In genomic region chr3:194130807-194131589, GRCh38 we compare ENCODE assay signal across 1 cellular context.
A peak's percentile ranks its signal among the peaks of the same experiment; 100 is the strongest.
TF ChIP-seq lines count a peak whose summit lies in the region.

No MANE protein-coding gene starts in this region.

TF ChIP-seq in HEK293, 187 proteins besides CTCF, POLR2A, EP300 and RAD21 (continued from another document):
- TF ChIP-seq, protein P1, sequence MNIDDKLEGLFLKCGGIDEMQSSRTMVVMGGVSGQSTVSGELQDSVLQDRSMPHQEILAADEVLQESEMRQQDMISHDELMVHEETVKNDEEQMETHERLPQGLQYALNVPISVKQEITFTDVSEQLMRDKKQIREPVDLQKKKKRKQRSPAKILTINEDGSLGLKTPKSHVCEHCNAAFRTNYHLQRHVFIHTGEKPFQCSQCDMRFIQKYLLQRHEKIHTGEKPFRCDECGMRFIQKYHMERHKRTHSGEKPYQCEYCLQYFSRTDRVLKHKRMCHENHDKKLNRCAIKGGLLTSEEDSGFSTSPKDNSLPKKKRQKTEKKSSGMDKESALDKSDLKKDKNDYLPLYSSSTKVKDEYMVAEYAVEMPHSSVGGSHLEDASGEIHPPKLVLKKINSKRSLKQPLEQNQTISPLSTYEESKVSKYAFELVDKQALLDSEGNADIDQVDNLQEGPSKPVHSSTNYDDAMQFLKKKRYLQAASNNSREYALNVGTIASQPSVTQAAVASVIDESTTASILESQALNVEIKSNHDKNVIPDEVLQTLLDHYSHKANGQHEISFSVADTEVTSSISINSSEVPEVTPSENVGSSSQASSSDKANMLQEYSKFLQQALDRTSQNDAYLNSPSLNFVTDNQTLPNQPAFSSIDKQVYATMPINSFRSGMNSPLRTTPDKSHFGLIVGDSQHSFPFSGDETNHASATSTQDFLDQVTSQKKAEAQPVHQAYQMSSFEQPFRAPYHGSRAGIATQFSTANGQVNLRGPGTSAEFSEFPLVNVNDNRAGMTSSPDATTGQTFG (tag by site-specific recombination; IDR thresholded peaks at IDR 0.05; ENCODE audit: borderline replicate concordance): no peak
- TF ChIP-seq KLF10 (tag by site-specific recombination; IDR thresholded peaks at IDR 0.05) (no peak), ZNF416 (tag by site-specific recombination; IDR thresholded peaks at IDR 0.05) (no peak), PRDM1 (tag by site-specific recombination; IDR thresholded peaks at IDR 0.05) (no peak; the same call in 1 of the 2 replicates), FEZF1 (tag by site-specific recombination; IDR thresholded peaks at IDR 0.05) (no peak), BCL11A (tag by site-specific recombination; IDR thresholded peaks at IDR 0.05; ENCODE audit: low read depth) (no peak), EGR2 (tag by site-specific recombination; IDR thresholded peaks at IDR 0.05; ENCODE audit: low read depth) (0 out of 2 replicates have a peak, but pooled peaks have one; percentile 31), IKZF3 (tag by site-specific recombination; IDR thresholded peaks at IDR 0.05) (no peak), ZNF366 (tag by site-specific recombination; conservative IDR thresholded peaks at IDR 0.05) (no peak; the same call in 1 of the 2 replicates), ZIC2 (tag by site-specific recombination; IDR thresholded peaks at IDR 0.05) (no peak), ZBTB17 (tag by site-specific recombination; IDR thresholded peaks at IDR 0.05) (no peak; the same call in 1 of the 2 replicates), GLIS1 (tag by site-specific recombination; IDR thresholded peaks at IDR 0.05) (no peak), ZNF221 (tag by site-specific recombination; IDR thresholded peaks at IDR 0.05; ENCODE audit: borderline replicate concordance) (no peak), ZSCAN5A (tag by site-specific recombination; IDR thresholded peaks at IDR 0.05) (no peak), ZFHX2 (tag by site-specific recombination; conservative IDR thresholded peaks at IDR 0.05) (peak; percentile 63), ZNF114 (tag by site-specific recombination; IDR thresholded peaks at IDR 0.05) (no peak), ZNF24 (tag by site-specific recombination; IDR thresholded peaks at IDR 0.05) (no peak), ZNF830 (tag by site-specific recombination; IDR thresholded peaks at IDR 0.05; ENCODE audit: low read depth) (no peak), ZBTB1 (tag by site-specific recombination; IDR thresholded peaks at IDR 0.05) (no peak), GLI2 (tag by site-specific recombination; IDR thresholded peaks at IDR 0.05; ENCODE audit: borderline replicate concordance, low read depth) (no peak), HOXD13 (CRISPR knock-in tag; IDR thresholded peaks at IDR 0.05; ENCODE audit: borderline replicate concordance) (no peak), SCRT2 (tag by site-specific recombination; IDR thresholded peaks at IDR 0.05) (peak; percentile 86), WT1 (tag by site-specific recombination; IDR thresholded peaks at IDR 0.05) (peak; percentile 24; the same call in 1 of the 2 replicates), ZBTB20 (tag by site-specific recombination; IDR thresholded peaks at IDR 0.05) (peak; percentile 88), KLF1 (tag by site-specific recombination; IDR thresholded peaks at IDR 0.05) (peak; percentile 92), ZNF274 (IDR thresholded peaks at IDR 0.05; ENCODE audit: low read length) (no peak), ZNF274 (tag by site-specific recombination; IDR thresholded peaks at IDR 0.05; ENCODE audit: borderline replicate concordance) (no peak), ZFP37 (tag by site-specific recombination; IDR thresholded peaks at IDR 0.05) (no peak), ZNF521 (tag by site-specific recombination; IDR thresholded peaks at IDR 0.05) (no peak), ZNF792 (tag by site-specific recombination; IDR thresholded peaks at IDR 0.05) (no peak), ZSCAN23 (tag by site-specific recombination; IDR thresholded peaks at IDR 0.05) (no peak), ZSCAN30 (tag by site-specific recombination; IDR thresholded peaks at IDR 0.05) (no peak)
- TF ChIP-seq, protein P2, sequence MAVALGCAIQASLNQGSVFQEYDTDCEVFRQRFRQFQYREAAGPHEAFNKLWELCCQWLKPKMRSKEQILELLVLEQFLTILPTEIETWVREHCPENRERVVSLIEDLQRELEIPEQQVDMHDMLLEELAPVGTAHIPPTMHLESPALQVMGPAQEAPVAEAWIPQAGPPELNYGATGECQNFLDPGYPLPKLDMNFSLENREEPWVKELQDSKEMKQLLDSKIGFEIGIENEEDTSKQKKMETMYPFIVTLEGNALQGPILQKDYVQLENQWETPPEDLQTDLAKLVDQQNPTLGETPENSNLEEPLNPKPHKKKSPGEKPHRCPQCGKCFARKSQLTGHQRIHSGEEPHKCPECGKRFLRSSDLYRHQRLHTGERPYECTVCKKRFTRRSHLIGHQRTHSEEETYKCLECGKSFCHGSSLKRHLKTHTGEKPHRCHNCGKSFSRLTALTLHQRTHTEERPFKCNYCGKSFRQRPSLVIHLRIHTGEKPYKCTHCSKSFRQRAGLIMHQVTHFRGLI (tag by site-specific recombination; IDR thresholded peaks at IDR 0.05): no peak
- TF ChIP-seq, protein P3, sequence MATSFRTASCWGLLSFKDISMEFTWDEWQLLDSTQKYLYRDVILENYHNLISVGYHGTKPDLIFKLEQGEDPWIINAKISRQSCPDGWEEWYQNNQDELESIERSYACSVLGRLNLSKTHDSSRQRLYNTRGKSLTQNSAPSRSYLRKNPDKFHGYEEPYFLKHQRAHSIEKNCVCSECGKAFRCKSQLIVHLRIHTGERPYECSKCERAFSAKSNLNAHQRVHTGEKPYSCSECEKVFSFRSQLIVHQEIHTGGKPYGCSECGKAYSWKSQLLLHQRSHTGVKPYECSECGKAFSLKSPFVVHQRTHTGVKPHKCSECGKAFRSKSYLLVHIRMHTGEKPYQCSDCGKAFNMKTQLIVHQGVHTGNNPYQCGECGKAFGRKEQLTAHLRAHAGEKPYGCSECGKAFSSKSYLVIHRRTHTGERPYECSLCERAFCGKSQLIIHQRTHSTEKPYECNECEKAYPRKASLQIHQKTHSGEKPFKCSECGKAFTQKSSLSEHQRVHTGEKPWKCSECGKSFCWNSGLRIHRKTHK (tag by site-specific recombination; IDR thresholded peaks at IDR 0.05): no peak
- TF ChIP-seq, protein P4, sequence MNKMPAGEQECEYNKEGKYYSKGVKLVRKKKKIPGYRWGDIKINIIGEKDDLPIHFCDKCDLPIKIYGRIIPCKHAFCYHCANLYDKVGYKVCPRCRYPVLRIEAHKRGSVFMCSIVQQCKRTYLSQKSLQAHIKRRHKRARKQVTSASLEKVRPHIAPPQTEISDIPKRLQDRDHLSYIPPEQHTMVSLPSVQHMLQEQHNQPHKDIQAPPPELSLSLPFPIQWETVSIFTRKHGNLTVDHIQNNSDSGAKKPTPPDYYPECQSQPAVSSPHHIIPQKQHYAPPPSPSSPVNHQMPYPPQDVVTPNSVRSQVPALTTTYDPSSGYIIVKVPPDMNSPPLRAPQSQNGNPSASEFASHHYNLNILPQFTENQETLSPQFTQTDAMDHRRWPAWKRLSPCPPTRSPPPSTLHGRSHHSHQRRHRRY (tag by site-specific recombination; IDR thresholded peaks at IDR 0.05): no peak
- TF ChIP-seq, protein P5, sequence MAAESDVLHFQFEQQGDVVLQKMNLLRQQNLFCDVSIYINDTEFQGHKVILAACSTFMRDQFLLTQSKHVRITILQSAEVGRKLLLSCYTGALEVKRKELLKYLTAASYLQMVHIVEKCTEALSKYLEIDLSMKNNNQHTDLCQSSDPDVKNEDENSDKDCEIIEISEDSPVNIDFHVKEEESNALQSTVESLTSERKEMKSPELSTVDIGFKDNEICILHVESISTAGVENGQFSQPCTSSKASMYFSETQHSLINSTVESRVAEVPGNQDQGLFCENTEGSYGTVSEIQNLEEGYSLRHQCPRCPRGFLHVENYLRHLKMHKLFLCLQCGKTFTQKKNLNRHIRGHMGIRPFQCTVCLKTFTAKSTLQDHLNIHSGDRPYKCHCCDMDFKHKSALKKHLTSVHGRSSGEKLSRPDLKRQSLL (tag by site-specific recombination; IDR thresholded peaks at IDR 0.05): no peak
- TF ChIP-seq, protein P6, sequence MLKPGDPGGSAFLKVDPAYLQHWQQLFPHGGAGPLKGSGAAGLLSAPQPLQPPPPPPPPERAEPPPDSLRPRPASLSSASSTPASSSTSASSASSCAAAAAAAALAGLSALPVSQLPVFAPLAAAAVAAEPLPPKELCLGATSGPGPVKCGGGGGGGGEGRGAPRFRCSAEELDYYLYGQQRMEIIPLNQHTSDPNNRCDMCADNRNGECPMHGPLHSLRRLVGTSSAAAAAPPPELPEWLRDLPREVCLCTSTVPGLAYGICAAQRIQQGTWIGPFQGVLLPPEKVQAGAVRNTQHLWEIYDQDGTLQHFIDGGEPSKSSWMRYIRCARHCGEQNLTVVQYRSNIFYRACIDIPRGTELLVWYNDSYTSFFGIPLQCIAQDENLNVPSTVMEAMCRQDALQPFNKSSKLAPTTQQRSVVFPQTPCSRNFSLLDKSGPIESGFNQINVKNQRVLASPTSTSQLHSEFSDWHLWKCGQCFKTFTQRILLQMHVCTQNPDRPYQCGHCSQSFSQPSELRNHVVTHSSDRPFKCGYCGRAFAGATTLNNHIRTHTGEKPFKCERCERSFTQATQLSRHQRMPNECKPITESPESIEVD (tag by site-specific recombination; IDR thresholded peaks at IDR 0.05): peak; percentile 51; the same call in 1 of the 2 replicates
- TF ChIP-seq, protein P7, sequence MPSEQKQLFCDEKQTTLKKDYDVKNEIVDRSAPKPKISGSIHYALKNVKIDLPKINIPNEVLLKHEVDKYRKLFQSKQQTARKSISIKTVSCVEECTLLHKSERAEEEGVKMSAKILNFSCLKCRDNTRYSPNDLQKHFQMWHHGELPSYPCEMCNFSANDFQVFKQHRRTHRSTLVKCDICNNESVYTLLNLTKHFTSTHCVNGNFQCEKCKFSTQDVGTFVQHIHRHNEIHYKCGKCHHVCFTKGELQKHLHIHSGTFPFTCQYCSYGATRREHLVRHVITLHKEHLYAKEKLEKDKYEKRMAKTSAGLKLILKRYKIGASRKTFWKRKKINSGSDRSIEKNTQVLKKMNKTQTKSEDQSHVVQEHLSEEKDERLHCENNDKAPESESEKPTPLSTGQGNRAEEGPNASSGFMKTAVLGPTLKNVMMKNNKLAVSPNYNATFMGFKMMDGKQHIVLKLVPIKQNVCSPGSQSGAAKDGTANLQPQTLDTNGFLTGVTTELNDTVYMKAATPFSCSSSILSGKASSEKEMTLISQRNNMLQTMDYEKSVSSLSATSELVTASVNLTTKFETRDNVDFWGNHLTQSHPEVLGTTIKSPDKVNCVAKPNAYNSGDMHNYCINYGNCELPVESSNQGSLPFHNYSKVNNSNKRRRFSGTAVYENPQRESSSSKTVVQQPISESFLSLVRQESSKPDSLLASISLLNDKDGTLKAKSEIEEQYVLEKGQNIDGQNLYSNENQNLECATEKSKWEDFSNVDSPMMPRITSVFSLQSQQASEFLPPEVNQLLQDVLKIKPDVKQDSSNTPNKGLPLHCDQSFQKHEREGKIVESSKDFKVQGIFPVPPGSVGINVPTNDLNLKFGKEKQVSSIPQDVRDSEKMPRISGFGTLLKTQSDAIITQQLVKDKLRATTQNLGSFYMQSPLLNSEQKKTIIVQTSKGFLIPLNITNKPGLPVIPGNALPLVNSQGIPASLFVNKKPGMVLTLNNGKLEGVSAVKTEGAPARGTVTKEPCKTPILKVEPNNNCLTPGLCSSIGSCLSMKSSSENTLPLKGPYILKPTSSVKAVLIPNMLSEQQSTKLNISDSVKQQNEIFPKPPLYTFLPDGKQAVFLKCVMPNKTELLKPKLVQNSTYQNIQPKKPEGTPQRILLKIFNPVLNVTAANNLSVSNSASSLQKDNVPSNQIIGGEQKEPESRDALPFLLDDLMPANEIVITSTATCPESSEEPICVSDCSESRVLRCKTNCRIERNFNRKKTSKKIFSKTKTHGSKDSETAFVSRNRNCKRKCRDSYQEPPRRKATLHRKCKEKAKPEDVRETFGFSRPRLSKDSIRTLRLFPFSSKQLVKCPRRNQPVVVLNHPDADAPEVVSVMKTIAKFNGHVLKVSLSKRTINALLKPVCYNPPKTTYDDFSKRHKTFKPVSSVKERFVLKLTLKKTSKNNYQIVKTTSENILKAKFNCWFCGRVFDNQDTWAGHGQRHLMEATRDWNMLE (tag by site-specific recombination; conservative IDR thresholded peaks at IDR 0.05; ENCODE audit: low read depth): no peak
